Comparison of ENCODE assay signal across 28 cellular contexts in genomic region chr14:59137256-59137655, GRCh38.
"Had no signal": no experiment of that assay in that cellular context is flagged by ENCODE, and none has a peak within 500 bp of the region (broad histone marks: within the 10 kb centered on the region; RNA-seq: fewer than 3 reads in every experiment).

No MANE protein-coding gene starts in this region.

- H3K9me3 ChIP-seq: ovary, psoas muscle, spleen, suprapubic skin, testis, tibial artery, transverse colon, upper lobe of right lung, uterus had no signal

- H3K27me3 ChIP-seq: neural progenitor cell, ovary, spleen, suprapubic skin, testis, tibial artery, transverse colon, upper lobe of right lung, uterus had no signal

- H3K4me3 ChIP-seq: neural progenitor cell, ovary, psoas muscle, skin epidermis, smooth muscle cell, spleen, suprapubic skin, testis, tibial artery, transverse colon, upper lobe of right lung, uterus had no signal

- H3K36me3 ChIP-seq: neural progenitor cell, ovary, spleen, suprapubic skin, tibial artery, transverse colon, upper lobe of right lung, uterus had no signal

- ATAC-seq: natural killer cell; psoas muscle; right cardiac atrium; sciatic nerve; stimulated activated memory B cell treated with anti-CD40 and anti-IgM and Interleukin-4, amounts not matched to agents 10 μg/mL and 1 μg/mL and 100 μg/mL, for 72 hours; stimulated activated naive CD8-positive, alpha-beta T cell treated with anti-CD3 and anti-CD28 coated beads, Interleukin-15, amount 100 ng/mL, for 72 hours; stimulated activated naive CD8-positive, alpha-beta T cell treated with anti-CD3 and anti-CD28 coated beads, Interleukin-15, Interleukin-2, amounts not matched to agents 100 U/mL and 50 U/mL, for 24 hours; upper lobe of right lung had no signal

- DNase-seq: natural killer cell; occipital lobe; ovary; posterior cingulate gyrus; psoas muscle; right cardiac atrium; spleen; stimulated activated CD4-positive, alpha-beta T cell treated with anti-CD3 and anti-CD28 coated beads, Interleukin-12 subunit alpha, Interleukin-12 subunit beta, amount 100 ng/mL, for 4 hours; stimulated activated CD4-positive, alpha-beta T cell treated with anti-CD3 and anti-CD28 coated beads, Interleukin-1b, Interleukin-23, amount 100 ng/mL, for 48 hours; stimulated activated CD4-positive, alpha-beta T cell treated with anti-CD3 and anti-CD28 coated beads, Interleukin-4, amount 100 ng/mL, for 1 hour; stimulated activated CD4-positive, alpha-beta T cell treated with anti-CD3 and anti-CD28 coated beads, Interleukin-4, amount 100 ng/mL, for 4 hours; stimulated activated CD8-positive, alpha-beta memory T cell treated with anti-CD3 and anti-CD28 coated beads, Interleukin-4, amount 100 ng/mL, for 48 hours; stimulated activated naive CD4-positive, alpha-beta T cell; stimulated activated naive CD8-positive, alpha-beta T cell treated with anti-CD3 and anti-CD28 coated beads, Interleukin-15, amount 100 ng/mL, for 72 hours; stimulated activated naive CD8-positive, alpha-beta T cell treated with anti-CD3 and anti-CD28 coated beads, Interleukin-15, Interleukin-2, amounts not matched to agents 100 U/mL and 50 U/mL, for 24 hours; substantia nigra; testis; tibial artery; transverse colon; upper lobe of right lung; uterus had no signal

- H3K27ac ChIP-seq: neural progenitor cell, ovary, parathyroid adenoma, psoas muscle, skin epidermis, spleen, suprapubic skin, testis, tibial artery, transverse colon, upper lobe of right lung, uterus had no signal

- H3K4me1 ChIP-seq: neural progenitor cell, parathyroid adenoma, psoas muscle, spleen, suprapubic skin, testis had no signal

- H3K9ac ChIP-seq: neural progenitor cell, parathyroid adenoma had no signal
